Comparison of ENCODE assay signal across 2 cellular contexts in the genomic region with DNA sequence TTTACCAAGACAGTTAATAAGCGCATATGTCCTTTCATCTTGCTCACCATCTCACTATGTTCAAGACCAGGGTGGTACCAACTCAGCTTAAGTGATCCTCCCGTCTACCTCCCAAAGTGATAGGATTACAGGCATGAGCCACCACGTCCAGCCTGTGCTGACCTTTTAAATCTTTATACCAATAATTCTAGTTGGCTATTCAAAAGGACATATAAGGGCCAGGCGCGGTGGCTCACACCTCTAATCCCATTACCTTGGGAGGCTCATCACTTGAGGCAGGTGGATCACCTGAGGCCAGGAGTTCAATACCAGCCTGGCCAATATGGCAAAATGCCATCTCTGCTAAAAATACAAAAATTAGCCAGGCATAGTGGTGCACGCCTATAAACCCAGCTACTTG.
TF ChIP-seq lines count a peak whose summit lies in the region.

No MANE protein-coding gene starts in this region.

TF ChIP-seq in SK-N-SH, 30 proteins besides CTCF, POLR2A, EP300 and RAD21 (continued from another document):
- TF ChIP-seq MXI1 (IDR thresholded peaks at IDR 0.05; ENCODE audit: low read depth, low read length), result no peak
- no peak for TF ChIP-seq ELF1 (IDR thresholded peaks at IDR 0.05)
- no peak for TF ChIP-seq RFX5 (IDR thresholded peaks at IDR 0.05; ENCODE audit: low read length)
- no peak for TF ChIP-seq NRF1 (IDR thresholded peaks at IDR 0.05; ENCODE audit: low read depth, low read length)
TF ChIP-seq in SK-N-SH: peak in this region for 0.

TF ChIP-seq in SK-N-SH treated with all-trans-retinoic acid at 6 μM for 48 hours, 23 proteins besides CTCF, POLR2A, EP300 and RAD21 (continued from another document):
- TF ChIP-seq ZNF70 (CRISPR knock-in tag; IDR thresholded peaks at IDR 0.05), result no peak
TF ChIP-seq in SK-N-SH treated with all-trans-retinoic acid at 6 μM for 48 hours: peak in this region for 0.
